Comparison of ENCODE assay signal across 2 cellular contexts in the genomic region with DNA sequence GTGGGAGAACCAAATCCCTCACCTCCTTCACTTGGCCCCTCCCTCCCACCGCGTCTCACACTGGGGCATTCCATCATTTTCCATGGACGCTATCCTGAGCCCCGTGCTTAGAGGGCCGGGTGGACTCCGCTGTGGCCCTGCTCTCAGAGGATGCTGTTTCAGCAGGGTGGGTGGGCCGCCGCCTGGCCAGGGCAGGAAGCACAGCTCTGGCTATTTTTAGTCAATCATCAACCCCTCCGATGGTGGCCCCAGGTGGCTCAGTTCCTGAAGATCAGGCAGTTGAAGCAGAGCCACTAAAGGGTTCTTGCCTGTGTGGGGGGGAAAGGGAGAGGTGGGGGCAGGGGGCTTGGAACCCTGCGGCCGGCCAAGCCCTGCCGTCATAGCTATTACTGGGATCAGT.
TF ChIP-seq lines count a peak whose summit lies in the region.

No MANE protein-coding gene starts in this region.

TF ChIP-seq in SK-N-SH, 30 proteins besides CTCF, POLR2A, EP300 and RAD21 (continued from another document):
- TF ChIP-seq, protein P1, sequence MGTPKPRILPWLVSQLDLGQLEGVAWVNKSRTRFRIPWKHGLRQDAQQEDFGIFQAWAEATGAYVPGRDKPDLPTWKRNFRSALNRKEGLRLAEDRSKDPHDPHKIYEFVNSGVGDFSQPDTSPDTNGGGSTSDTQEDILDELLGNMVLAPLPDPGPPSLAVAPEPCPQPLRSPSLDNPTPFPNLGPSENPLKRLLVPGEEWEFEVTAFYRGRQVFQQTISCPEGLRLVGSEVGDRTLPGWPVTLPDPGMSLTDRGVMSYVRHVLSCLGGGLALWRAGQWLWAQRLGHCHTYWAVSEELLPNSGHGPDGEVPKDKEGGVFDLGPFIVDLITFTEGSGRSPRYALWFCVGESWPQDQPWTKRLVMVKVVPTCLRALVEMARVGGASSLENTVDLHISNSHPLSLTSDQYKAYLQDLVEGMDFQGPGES (IDR thresholded peaks at IDR 0.05; ENCODE audit: low read depth, low read length), result no peak
- TF ChIP-seq RXRA (IDR thresholded peaks at IDR 0.05; ENCODE audit: borderline replicate concordance, low read depth), result no peak
- TF ChIP-seq, protein P2, sequence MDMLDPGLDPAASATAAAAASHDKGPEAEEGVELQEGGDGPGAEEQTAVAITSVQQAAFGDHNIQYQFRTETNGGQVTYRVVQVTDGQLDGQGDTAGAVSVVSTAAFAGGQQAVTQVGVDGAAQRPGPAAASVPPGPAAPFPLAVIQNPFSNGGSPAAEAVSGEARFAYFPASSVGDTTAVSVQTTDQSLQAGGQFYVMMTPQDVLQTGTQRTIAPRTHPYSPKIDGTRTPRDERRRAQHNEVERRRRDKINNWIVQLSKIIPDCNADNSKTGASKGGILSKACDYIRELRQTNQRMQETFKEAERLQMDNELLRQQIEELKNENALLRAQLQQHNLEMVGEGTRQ (IDR thresholded peaks at IDR 0.05; ENCODE audit: borderline replicate concordance, low read depth, low read length), result no peak
- TF ChIP-seq, protein P3, sequence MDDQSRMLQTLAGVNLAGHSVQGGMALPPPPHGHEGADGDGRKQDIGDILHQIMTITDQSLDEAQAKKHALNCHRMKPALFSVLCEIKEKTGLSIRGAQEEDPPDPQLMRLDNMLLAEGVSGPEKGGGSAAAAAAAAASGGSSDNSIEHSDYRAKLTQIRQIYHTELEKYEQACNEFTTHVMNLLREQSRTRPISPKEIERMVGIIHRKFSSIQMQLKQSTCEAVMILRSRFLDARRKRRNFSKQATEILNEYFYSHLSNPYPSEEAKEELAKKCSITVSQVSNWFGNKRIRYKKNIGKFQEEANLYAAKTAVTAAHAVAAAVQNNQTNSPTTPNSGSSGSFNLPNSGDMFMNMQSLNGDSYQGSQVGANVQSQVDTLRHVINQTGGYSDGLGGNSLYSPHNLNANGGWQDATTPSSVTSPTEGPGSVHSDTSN (IDR thresholded peaks at IDR 0.05), result no peak

TF ChIP-seq in SK-N-SH treated with all-trans-retinoic acid at 6 μM for 48 hours, 23 proteins besides CTCF, POLR2A, EP300 and RAD21 (continued from another document):
- TF ChIP-seq, protein P4, sequence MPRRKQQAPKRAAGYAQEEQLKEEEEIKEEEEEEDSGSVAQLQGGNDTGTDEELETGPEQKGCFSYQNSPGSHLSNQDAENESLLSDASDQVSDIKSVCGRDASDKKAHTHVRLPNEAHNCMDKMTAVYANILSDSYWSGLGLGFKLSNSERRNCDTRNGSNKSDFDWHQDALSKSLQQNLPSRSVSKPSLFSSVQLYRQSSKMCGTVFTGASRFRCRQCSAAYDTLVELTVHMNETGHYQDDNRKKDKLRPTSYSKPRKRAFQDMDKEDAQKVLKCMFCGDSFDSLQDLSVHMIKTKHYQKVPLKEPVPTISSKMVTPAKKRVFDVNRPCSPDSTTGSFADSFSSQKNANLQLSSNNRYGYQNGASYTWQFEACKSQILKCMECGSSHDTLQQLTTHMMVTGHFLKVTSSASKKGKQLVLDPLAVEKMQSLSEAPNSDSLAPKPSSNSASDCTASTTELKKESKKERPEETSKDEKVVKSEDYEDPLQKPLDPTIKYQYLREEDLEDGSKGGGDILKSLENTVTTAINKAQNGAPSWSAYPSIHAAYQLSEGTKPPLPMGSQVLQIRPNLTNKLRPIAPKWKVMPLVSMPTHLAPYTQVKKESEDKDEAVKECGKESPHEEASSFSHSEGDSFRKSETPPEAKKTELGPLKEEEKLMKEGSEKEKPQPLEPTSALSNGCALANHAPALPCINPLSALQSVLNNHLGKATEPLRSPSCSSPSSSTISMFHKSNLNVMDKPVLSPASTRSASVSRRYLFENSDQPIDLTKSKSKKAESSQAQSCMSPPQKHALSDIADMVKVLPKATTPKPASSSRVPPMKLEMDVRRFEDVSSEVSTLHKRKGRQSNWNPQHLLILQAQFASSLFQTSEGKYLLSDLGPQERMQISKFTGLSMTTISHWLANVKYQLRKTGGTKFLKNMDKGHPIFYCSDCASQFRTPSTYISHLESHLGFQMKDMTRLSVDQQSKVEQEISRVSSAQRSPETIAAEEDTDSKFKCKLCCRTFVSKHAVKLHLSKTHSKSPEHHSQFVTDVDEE (CRISPR knock-in tag; IDR thresholded peaks at IDR 0.05), result no peak
- TF ChIP-seq, protein P5, sequence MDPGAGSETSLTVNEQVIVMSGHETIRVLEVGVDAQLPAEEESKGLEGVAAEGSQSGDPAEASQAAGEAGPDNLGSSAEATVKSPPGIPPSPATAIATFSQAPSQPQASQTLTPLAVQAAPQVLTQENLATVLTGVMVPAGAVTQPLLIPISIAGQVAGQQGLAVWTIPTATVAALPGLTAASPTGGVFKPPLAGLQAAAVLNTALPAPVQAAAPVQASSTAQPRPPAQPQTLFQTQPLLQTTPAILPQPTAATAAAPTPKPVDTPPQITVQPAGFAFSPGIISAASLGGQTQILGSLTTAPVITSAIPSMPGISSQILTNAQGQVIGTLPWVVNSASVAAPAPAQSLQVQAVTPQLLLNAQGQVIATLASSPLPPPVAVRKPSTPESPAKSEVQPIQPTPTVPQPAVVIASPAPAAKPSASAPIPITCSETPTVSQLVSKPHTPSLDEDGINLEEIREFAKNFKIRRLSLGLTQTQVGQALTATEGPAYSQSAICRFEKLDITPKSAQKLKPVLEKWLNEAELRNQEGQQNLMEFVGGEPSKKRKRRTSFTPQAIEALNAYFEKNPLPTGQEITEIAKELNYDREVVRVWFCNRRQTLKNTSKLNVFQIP (CRISPR knock-in tag; IDR thresholded peaks at IDR 0.05; ENCODE audit: borderline replicate concordance, low read depth), result no peak
- TF ChIP-seq OSR1 (CRISPR knock-in tag; IDR thresholded peaks at IDR 0.05) (no peak), TOX (CRISPR knock-in tag; IDR thresholded peaks at IDR 0.05; ENCODE audit: borderline replicate concordance) (no peak), PPARA (CRISPR knock-in tag; IDR thresholded peaks at IDR 0.05; ENCODE audit: borderline replicate concordance) (no peak)
- TF ChIP-seq, protein P6, sequence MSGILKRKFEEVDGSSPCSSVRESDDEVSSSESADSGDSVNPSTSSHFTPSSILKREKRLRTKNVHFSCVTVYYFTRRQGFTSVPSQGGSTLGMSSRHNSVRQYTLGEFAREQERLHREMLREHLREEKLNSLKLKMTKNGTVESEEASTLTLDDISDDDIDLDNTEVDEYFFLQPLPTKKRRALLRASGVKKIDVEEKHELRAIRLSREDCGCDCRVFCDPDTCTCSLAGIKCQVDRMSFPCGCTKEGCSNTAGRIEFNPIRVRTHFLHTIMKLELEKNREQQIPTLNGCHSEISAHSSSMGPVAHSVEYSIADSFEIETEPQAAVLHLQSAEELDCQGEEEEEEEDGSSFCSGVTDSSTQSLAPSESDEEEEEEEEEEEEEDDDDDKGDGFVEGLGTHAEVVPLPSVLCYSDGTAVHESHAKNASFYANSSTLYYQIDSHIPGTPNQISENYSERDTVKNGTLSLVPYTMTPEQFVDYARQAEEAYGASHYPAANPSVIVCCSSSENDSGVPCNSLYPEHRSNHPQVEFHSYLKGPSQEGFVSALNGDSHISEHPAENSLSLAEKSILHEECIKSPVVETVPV (CRISPR knock-in tag; IDR thresholded peaks at IDR 0.05), result no peak
